15 cellular contexts compared by ENCODE assay signal in genomic region chr2:70035344-70035844, GRCh38. TPM values are rescaled to one million over a fixed set of nuclear protein-coding genes. Genes with fewer than 3 reads are reported as not detected.
DNase-seq lines count a peak whose midpoint lies in the region; ATAC-seq and TF ChIP-seq lines count a peak whose summit lies in the region.
"Had no signal": no experiment of that assay in that cellular context is flagged by ENCODE, and none has a peak within 500 bp of the region (broad histone marks: within the 10 kb centered on the region; RNA-seq: fewer than 3 reads in every experiment).

No MANE protein-coding gene starts in this region.

- intact Hi-C loops in Right ventricle myocardium superior (cut with DNase I), result no loop called here
- intact Hi-C loops in transverse colon (cut with DNase I; ENCODE audit: low total_unique reads), result no loop called here
- intact Hi-C loops in activated T-helper 2 cell treated with anti-CD3 and anti-CD28 coated beads, Interferon-gamma antibody, Interleukin-2, Interleukin-4, amounts not matched to agents 10 μg/mL and 5 μg/mL and 100 μg/mL, durations not matched to agents 14 hours and 24 hours and 36 hours (cut with micrococcal nuclease), result no loop called here

- no peaks in the 10 kb centered on the region for H3K27me3 Mint-ChIP-seq in activated T-helper 2 cell treated with anti-CD3 and anti-CD28 coated beads, Interferon-gamma antibody, Interleukin-2, Interleukin-4, amounts not matched to agents 10 μg/mL and 5 μg/mL and 100 μg/mL, durations not matched to agents 14 hours and 24 hours and 36 hours (ENCODE audit: low read depth)
- H3K27me3 Mint-ChIP-seq: T-cell had no signal

- POLR2A ChIA-PET in HEK293T (lab: Yijun Ruan, JAX), result no interaction called here

- no peak overlapping the region for H3K27ac Mint-ChIP-seq in activated T-helper 2 cell treated with anti-CD3 and anti-CD28 coated beads, Interferon-gamma antibody, Interleukin-2, Interleukin-4, amounts not matched to agents 10 μg/mL and 5 μg/mL and 100 μg/mL, durations not matched to agents 14 hours and 24 hours and 36 hours

- H3K9me3 ChIP-seq in cardiac muscle cell (ENCODE audit: low read depth) (no peaks in the 10 kb centered on the region), adipocyte (ENCODE audit: control insufficient read depth, low read length) (no peaks in the 10 kb centered on the region), transverse colon (no peaks in the 10 kb centered on the region)

- DNase-seq in cardiac muscle cell (ENCODE audit: low read depth in 1 of 2, low spot score in 1 of 2), result no peak
- DNase-seq in Right ventricle myocardium superior, result no peak
- peak; percentile 25 for DNase-seq in adipocyte (ENCODE audit: low read depth)
- peak; percentile 22 for DNase-seq in iris pigment epithelial cell (ENCODE audit: low read depth)
- DNase-seq in transverse colon, result no peak
- DNase-seq in activated T-helper 2 cell treated with anti-CD3 and anti-CD28 coated beads, Interferon-gamma antibody, Interleukin-2, Interleukin-4, amounts not matched to agents 10 μg/mL and 5 μg/mL and 100 μg/mL, durations not matched to agents 14 hours and 24 hours and 36 hours (ENCODE audit: low spot score), result no peak
- DNase-seq in HEK293T (ENCODE audit: extremely low spot score), result no peak
- DNase-seq in middle frontal gyrus (ENCODE audit: extremely low spot score, low spot score), result no peak
- DNase-seq: activated CD4-positive, alpha-beta T cell treated with anti-CD3 and anti-CD28 coated beads, Interleukin-2, amount 50 U/mL, for 1 hour; activated effector memory CD4-positive, alpha-beta T cell treated with Interleukin-2 at 50 U/mL for 16 hours; central memory CD4-positive, alpha-beta T cell; GOT3; islet precursor cell; NCI-H2227 treated with DMSO at 0.1 percent for 48 hours; T-cell had no signal

- H3K36me3 ChIP-seq in cardiac muscle cell (no peaks in the 10 kb centered on the region), adipocyte (ENCODE audit: control insufficient read depth, insufficient read depth, low read length, severe bottlenecking) (no peaks in the 10 kb centered on the region), transverse colon (no peaks in the 10 kb centered on the region)

- H3K27ac ChIP-seq in cardiac muscle cell (peak overlapping the region; percentile 20), transverse colon (peak overlapping the region; percentile 36 to 61 (median 48))

- CTCF ChIA-PET in HEK293T (lab: Yijun Ruan, JAX), result interaction anchor here (0.6 kb wide), 1 partner anchor 8 kb away, joined by 5 read pairs; no protein-coding TSS in a partner anchor

- ATAC-seq in Right ventricle myocardium superior (ENCODE audit: poor library complexity), result no peak
- ATAC-seq: T-cell had no signal

- peaks cover 39% of the 10 kb centered on the region for H3K36me3 Mint-ChIP-seq in activated T-helper 2 cell treated with anti-CD3 and anti-CD28 coated beads, Interferon-gamma antibody, Interleukin-2, Interleukin-4, amounts not matched to agents 10 μg/mL and 5 μg/mL and 100 μg/mL, durations not matched to agents 14 hours and 24 hours and 36 hours (ENCODE audit: low read depth)

- H3K4me1 Mint-ChIP-seq in activated T-helper 2 cell treated with anti-CD3 and anti-CD28 coated beads, Interferon-gamma antibody, Interleukin-2, Interleukin-4, amounts not matched to agents 10 μg/mL and 5 μg/mL and 100 μg/mL, durations not matched to agents 14 hours and 24 hours and 36 hours (ENCODE audit: low read depth), result peaks cover 19% of the 10 kb centered on the region

- TF ChIP-seq CTCF in cardiac muscle cell (IDR thresholded peaks at IDR 0.05; ENCODE audit: low read depth, low read length) (no peak), transverse colon (IDR thresholded peaks at IDR 0.05) (no peak)

- no peak overlapping the region for H3K4me3 Mint-ChIP-seq in activated T-helper 2 cell treated with anti-CD3 and anti-CD28 coated beads, Interferon-gamma antibody, Interleukin-2, Interleukin-4, amounts not matched to agents 10 μg/mL and 5 μg/mL and 100 μg/mL, durations not matched to agents 14 hours and 24 hours and 36 hours (ENCODE audit: low read depth)
- H3K4me3 Mint-ChIP-seq: T-cell had no signal

- TF ChIP-seq POLR2A in transverse colon (IDR thresholded peaks at IDR 0.05), result no peak

- no peaks in the 10 kb centered on the region for H3K27me3 ChIP-seq in cardiac muscle cell
- H3K27me3 ChIP-seq in adipocyte (replicated peaks; ENCODE audit: control insufficient read depth, insufficient read depth, low read length), result no peaks in the 10 kb centered on the region
- H3K27me3 ChIP-seq in transverse colon, result no peaks in the 10 kb centered on the region

- no peak overlapping the region for H3K9ac ChIP-seq in adipocyte (ENCODE audit: low read length)

- TF ChIP-seq EP300 in transverse colon (IDR thresholded peaks at IDR 0.05; ENCODE audit: low read depth), result no peak

- in situ Hi-C loops in transverse colon (cut with MboI; ENCODE audit: low pct_ligation_motif_present in 1 of 4, low pct_unique_long_range_greater_than_20kb in 1 of 4, low sequenced_read_pairs in 3 of 4), result no loop called here

- WGBS in transverse colon (ENCODE audit: low coverage in 1 of 2), 2 donors, result 38 to 44% methylated on average over 1 of the region's 1 CpG

- no peaks in the 10 kb centered on the region for H3K9me3 Mint-ChIP-seq in activated T-helper 2 cell treated with anti-CD3 and anti-CD28 coated beads, Interferon-gamma antibody, Interleukin-2, Interleukin-4, amounts not matched to agents 10 μg/mL and 5 μg/mL and 100 μg/mL, durations not matched to agents 14 hours and 24 hours and 36 hours
- H3K9me3 Mint-ChIP-seq: T-cell had no signal

- H3K4me3 ChIP-seq in cardiac muscle cell, result no peak overlapping the region
- H3K4me3 ChIP-seq in adipocyte (ENCODE audit: low read length), result no peak overlapping the region
- no peak overlapping the region for H3K4me3 ChIP-seq in transverse colon

- H3K4me1 ChIP-seq in cardiac muscle cell (ENCODE audit: low read depth) (peaks cover under 1% of the 10 kb centered on the region), adipocyte (ENCODE audit: control insufficient read depth, insufficient read depth, low read length) (peaks cover 17% of the 10 kb centered on the region), transverse colon (peaks cover 15 to 19% (median 16%) of the 10 kb centered on the region in 4 donors)

TF ChIP-seq in HEK293T, 16 proteins besides CTCF, POLR2A, EP300 and RAD21:
- TF ChIP-seq, protein P1, sequence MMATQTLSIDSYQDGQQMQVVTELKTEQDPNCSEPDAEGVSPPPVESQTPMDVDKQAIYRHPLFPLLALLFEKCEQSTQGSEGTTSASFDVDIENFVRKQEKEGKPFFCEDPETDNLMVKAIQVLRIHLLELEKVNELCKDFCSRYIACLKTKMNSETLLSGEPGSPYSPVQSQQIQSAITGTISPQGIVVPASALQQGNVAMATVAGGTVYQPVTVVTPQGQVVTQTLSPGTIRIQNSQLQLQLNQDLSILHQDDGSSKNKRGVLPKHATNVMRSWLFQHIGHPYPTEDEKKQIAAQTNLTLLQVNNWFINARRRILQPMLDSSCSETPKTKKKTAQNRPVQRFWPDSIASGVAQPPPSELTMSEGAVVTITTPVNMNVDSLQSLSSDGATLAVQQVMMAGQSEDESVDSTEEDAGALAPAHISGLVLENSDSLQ (IDR thresholded peaks at IDR 0.05), result no peak
- no peak for TF ChIP-seq FOXM1 (IDR thresholded peaks at IDR 0.05; ENCODE audit: borderline replicate concordance)
- TF ChIP-seq LEF1 (IDR thresholded peaks at IDR 0.05; ENCODE audit: borderline replicate concordance), result no peak
- TF ChIP-seq BHLHE40 (IDR thresholded peaks at IDR 0.05; ENCODE audit: borderline replicate concordance), result no peak
- TF ChIP-seq SUZ12 (IDR thresholded peaks at IDR 0.05), result no peak

RNA-seq across cellular contexts. Expression of gene PCBP1, which starts 51.9 kb away (rescaled TPM):
- total RNA-seq in cardiac muscle cell, result 87.9 and 127 TPM in 2 replicates
- 152 and 166 TPM in 2 replicates for polyA plus RNA-seq in cardiac muscle cell
- total RNA-seq in Right ventricle myocardium superior, result 201 TPM
- 100 to 1,000 TPM; 103 to 189 (median 149) TPM for total RNA-seq in transverse colon
- 433 and 442 TPM in 2 replicates for total RNA-seq in activated T-helper 2 cell treated with anti-CD3 and anti-CD28 coated beads, Interferon-gamma antibody, Interleukin-2, Interleukin-4, amounts not matched to agents 10 μg/mL and 5 μg/mL and 100 μg/mL, durations not matched to agents 14 hours and 24 hours and 36 hours

Comparison
In these comparisons a context has a peak if more than half of its experiments do, and no peak if none do; other contexts are left out.
1. DNase-seq: peak in adipocyte (single experiment) and iris pigment epithelial cell (single experiment); none in cardiac muscle cell (0 of 2), Right ventricle myocardium superior (single experiment), transverse colon (single experiment), activated T-helper 2 cell treated with anti-CD3 and anti-CD28 coated beads, Interferon-gamma antibody, Interleukin-2, Interleukin-4, amounts not matched to agents 10 μg/mL and 5 μg/mL and 100 μg/mL, durations not matched to agents 14 hours and 24 hours and 36 hours (single experiment), HEK293T (single experiment) and middle frontal gyrus (single experiment).